Comparison of ENCODE assay signal across 26 cellular contexts in genomic region chr4:907103-907400, GRCh38.
"Had no signal": no experiment of that assay in that cellular context is flagged by ENCODE, and none has a peak within 500 bp of the region (broad histone marks: within the 10 kb centered on the region; RNA-seq: fewer than 3 reads in every experiment).

No MANE protein-coding gene starts in this region.

- H3K27ac ChIP-seq: colonic mucosa, gastrocnemius medialis, hepatocyte, neutrophil, prostate gland, transverse colon, WERI-Rb-1 had no signal

- H3K4me3 Mint-ChIP-seq: activated naive CD8-positive, alpha-beta T cell; nephron; T-helper 17 cell had no signal

- H3K9me3 Mint-ChIP-seq: nephron had no signal

- H3K27me3 ChIP-seq: colonic mucosa, gastrocnemius medialis, hepatocyte, neutrophil, transverse colon had no signal

- ATAC-seq: activated CD4-positive, CD25-positive, alpha-beta regulatory T cell treated with anti-CD3 and anti-CD28 coated beads, Interleukin-2, amount 50 U/mL, for 24 hours; gastrocnemius medialis; left colon; T-helper 17 cell had no signal

- H3K4me3 ChIP-seq: colonic mucosa, gastrocnemius medialis, hepatocyte, prostate gland, transverse colon had no signal

- DNase-seq: activated CD4-positive, alpha-beta T cell treated with anti-CD3 and anti-CD28 coated beads for 48 hours; activated CD4-positive, alpha-beta T cell treated with anti-CD3 and anti-CD28 coated beads, Interleukin-2, amount 50 U/mL, for 48 hours; activated CD8-positive, alpha-beta memory T cell treated with anti-CD3 and anti-CD28 coated beads for 24 hours; activated effector memory CD4-positive, alpha-beta T cell treated with Interleukin-2 at 50 U/mL for 16 hours; activated naive CD4-positive, alpha-beta T cell treated with Interleukin-2 at 50 U/mL for 16 hours; anterior cingulate cortex; colonic mucosa; effector CD8-positive, alpha-beta T cell; gastrocnemius medialis; islet precursor cell; left colon; mesenchymal stem cell; retina; stimulated activated CD4-positive, alpha-beta T cell treated with anti-CD3 and anti-CD28 coated beads, Interleukin-15, amount 100 ng/mL, for 24 hours; stimulated activated CD4-positive, alpha-beta T cell treated with anti-CD3 and anti-CD28 coated beads, Interleukin-2, amount 100 ng/mL, for 24 hours; stimulated activated naive CD4-positive, alpha-beta T cell treated with Interleukin-2 at 50 U/mL for 16 hours; T-helper 17 cell; T1000; transverse colon; WERI-Rb-1 had no signal

- H3K9me3 ChIP-seq: colonic mucosa, gastrocnemius medialis, neutrophil, prostate gland, transverse colon had no signal

- H3K27me3 Mint-ChIP-seq: activated naive CD8-positive, alpha-beta T cell; T-helper 17 cell had no signal

- H3K27ac Mint-ChIP-seq: activated naive CD8-positive, alpha-beta T cell; T-helper 17 cell had no signal

- H3K36me3 ChIP-seq: prostate gland had no signal

- H3K4me1 ChIP-seq: colonic mucosa, gastrocnemius medialis, prostate gland had no signal
